Comparison of ENCODE assay signal across 31 cellular contexts in the genomic region with DNA sequence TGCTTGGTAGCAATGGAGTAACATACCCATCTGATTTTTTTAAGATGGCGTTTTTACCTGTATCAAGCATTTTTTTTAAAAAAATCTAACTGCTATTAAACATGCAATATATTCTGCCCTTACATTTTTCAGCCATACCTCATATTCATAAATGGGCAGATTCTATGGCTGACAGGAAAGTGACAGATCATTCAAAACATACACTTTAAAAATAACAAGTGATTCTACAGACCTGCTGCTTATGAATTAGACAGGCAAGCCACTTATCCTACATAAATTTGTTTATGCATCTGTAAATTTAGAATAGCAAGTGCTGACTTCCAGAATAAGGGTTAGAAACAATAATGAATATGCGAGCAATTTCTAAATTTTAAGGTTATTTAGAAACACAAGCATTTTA.
DNase-seq lines count a peak whose midpoint lies in the region; TF ChIP-seq lines count a peak whose summit lies in the region.
"Had no signal": no experiment of that assay in that cellular context is flagged by ENCODE, and none has a peak within 500 bp of the region (broad histone marks: within the 10 kb centered on the region; RNA-seq: fewer than 3 reads in every experiment).

No MANE protein-coding gene starts in this region.

- peaks cover 23% of the 10 kb centered on the region for H3K27me3 Mint-ChIP-seq in mesothelial cell of epicardium (ENCODE audit: low read depth)

- no peak for TF ChIP-seq RAD21 in neural cell (conservative IDR thresholded peaks at IDR 0.05)

- no peak overlapping the region for H3K4me2 ChIP-seq in neural cell (ENCODE audit: low read length)
- no peak overlapping the region for H3K4me2 ChIP-seq in smooth muscle cell
- H3K4me2 ChIP-seq: A549; BLaER1; BLaER1 treated with 17β-estradiol and CSF1 and Interleukin-3, amounts not matched to agents 10 nM and 100 nM had no signal

- no peak for TF ChIP-seq CTCF in neural cell (IDR thresholded peaks at IDR 0.05; ENCODE audit: poor library complexity, severe bottlenecking)
- TF ChIP-seq CTCF in smooth muscle cell (IDR thresholded peaks at IDR 0.05; ENCODE audit: borderline replicate concordance, insufficient read depth, poor library complexity, severe bottlenecking): no peak
- no peak for TF ChIP-seq CTCF in mesothelial cell of epicardium (IDR thresholded peaks at IDR 0.05; ENCODE audit: unreplicated experiment)

- H3K4me3 Mint-ChIP-seq in mesothelial cell of epicardium: no peak overlapping the region
- H3K4me3 Mint-ChIP-seq: B cell; CD4-positive, alpha-beta memory T cell; CD4-positive, alpha-beta T cell; CD4-positive, CD25-positive, alpha-beta regulatory T cell; CD8-positive, alpha-beta memory T cell; CD8-positive, alpha-beta T cell had no signal

- no peak overlapping the region for H3K4me3 ChIP-seq in neural cell (ENCODE audit: low read length)
- H3K4me3 ChIP-seq in smooth muscle cell: no peak overlapping the region
- H3K4me3 ChIP-seq: A549; BLaER1; BLaER1 treated with 17β-estradiol and CSF1 and Interleukin-3, amounts not matched to agents 10 nM and 100 nM had no signal

- H3K4me1 Mint-ChIP-seq in mesothelial cell of epicardium: no peaks in the 10 kb centered on the region
- H3K4me1 Mint-ChIP-seq: B cell; CD14-positive monocyte; CD4-positive, alpha-beta memory T cell; CD4-positive, CD25-positive, alpha-beta regulatory T cell; CD8-positive, alpha-beta memory T cell had no signal

- no peak overlapping the region for H2AFZ ChIP-seq in neural cell (ENCODE audit: low read depth, low read length)
- peak overlapping the region; percentile 42 for H2AFZ ChIP-seq in smooth muscle cell (ENCODE audit: low read depth)

- H3K27ac ChIP-seq in neural cell (ENCODE audit: low read length) (no peak overlapping the region), smooth muscle cell (ENCODE audit: low read depth) (no peak overlapping the region)
- H3K27ac ChIP-seq: 22Rv1; BLaER1; BLaER1 treated with 17β-estradiol and CSF1 and Interleukin-3, amounts not matched to agents 10 nM and 100 nM; C4-2B had no signal

- H3K4me1 ChIP-seq in smooth muscle cell (ENCODE audit: low read depth): no peaks in the 10 kb centered on the region
- H3K4me1 ChIP-seq: BE2C; BLaER1; BLaER1 treated with 17β-estradiol and CSF1 and Interleukin-3, amounts not matched to agents 10 nM and 100 nM; Caco-2 had no signal

- no peaks in the 10 kb centered on the region for H3K27me3 ChIP-seq in neural cell (ENCODE audit: insufficient read depth, low read depth, low read length)
- no peaks in the 10 kb centered on the region for H3K27me3 ChIP-seq in smooth muscle cell (ENCODE audit: low read depth)
- H3K27me3 ChIP-seq: BE2C; BLaER1; BLaER1 treated with 17β-estradiol and CSF1 and Interleukin-3, amounts not matched to agents 10 nM and 100 nM had no signal

- H3K9ac ChIP-seq in neural cell (ENCODE audit: low read length) (no peak overlapping the region), smooth muscle cell (ENCODE audit: low read depth) (no peak overlapping the region)
- H3K9ac ChIP-seq: BLaER1; BLaER1 treated with 17β-estradiol and CSF1 and Interleukin-3, amounts not matched to agents 10 nM and 100 nM had no signal

- H3K36me3 Mint-ChIP-seq in mesothelial cell of epicardium: no peaks in the 10 kb centered on the region
- H3K36me3 Mint-ChIP-seq: CD14-positive monocyte; CD4-positive, alpha-beta memory T cell; CD4-positive, CD25-positive, alpha-beta regulatory T cell; CD8-positive, alpha-beta memory T cell; CD8-positive, alpha-beta T cell had no signal

- 77% methylated on average over 2 of the region's 2 CpGs for WGBS in smooth muscle cell (ENCODE audit: low lambda C conversion rate)

- no peaks in the 10 kb centered on the region for H3F3A ChIP-seq in neural cell (ENCODE audit: insufficient read depth, low read length, poor library complexity, severe bottlenecking)
- no peaks in the 10 kb centered on the region for H3F3A ChIP-seq in smooth muscle cell (ENCODE audit: low read depth)

- no peaks in the 10 kb centered on the region for H3K9me2 ChIP-seq in neural cell (ENCODE audit: insufficient read depth, low read length)

- TF ChIP-seq EP300 in neural cell (conservative IDR thresholded peaks at IDR 0.05; ENCODE audit: poor library complexity, severe bottlenecking): peak; percentile 83

- H4K20me1 ChIP-seq in neural cell (ENCODE audit: insufficient read depth): no peaks in the 10 kb centered on the region
- H4K20me1 ChIP-seq in smooth muscle cell (ENCODE audit: low read depth): no peaks in the 10 kb centered on the region
- H4K20me1 ChIP-seq: BLaER1; BLaER1 treated with 17β-estradiol and CSF1 and Interleukin-3, amounts not matched to agents 10 nM and 100 nM had no signal

- H3K9me3 ChIP-seq in neural cell (ENCODE audit: low read length): no peaks in the 10 kb centered on the region
- no peaks in the 10 kb centered on the region for H3K9me3 ChIP-seq in smooth muscle cell (replicated peaks; ENCODE audit: low read depth)
- H3K9me3 ChIP-seq: A549; BE2C; BLaER1; BLaER1 treated with 17β-estradiol and CSF1 and Interleukin-3, amounts not matched to agents 10 nM and 100 nM; Caco-2 had no signal

- H3K36me3 ChIP-seq in neural cell (ENCODE audit: insufficient read depth, low read length): no peaks in the 10 kb centered on the region
- no peaks in the 10 kb centered on the region for H3K36me3 ChIP-seq in smooth muscle cell (ENCODE audit: low read depth)
- H3K36me3 ChIP-seq: BE2C; BLaER1; BLaER1 treated with 17β-estradiol and CSF1 and Interleukin-3, amounts not matched to agents 10 nM and 100 nM had no signal

- no peak overlapping the region for H3K27ac Mint-ChIP-seq in mesothelial cell of epicardium
- H3K27ac Mint-ChIP-seq: B cell; CD14-positive monocyte; CD4-positive, alpha-beta memory T cell; CD4-positive, alpha-beta T cell; CD4-positive, CD25-positive, alpha-beta regulatory T cell; CD8-positive, alpha-beta memory T cell; CD8-positive, alpha-beta T cell had no signal

- H3K9me3 Mint-ChIP-seq in mesothelial cell of epicardium: no peaks in the 10 kb centered on the region
- H3K9me3 Mint-ChIP-seq: CD4-positive, alpha-beta T cell; CD8-positive, alpha-beta memory T cell; CD8-positive, alpha-beta T cell had no signal

- DNase-seq in smooth muscle cell (lab: John Stamatoyannopoulos, UW; ENCODE audit: unreplicated experiment) (no peak), mesothelial cell of epicardium (ENCODE audit: low spot score in 2 of 2, unreplicated experiment in 2 of 2) (no peak)
- DNase-seq in activated effector memory CD4-positive, alpha-beta T cell treated with anti-CD3 and anti-CD28 coated beads, Interleukin-2, amount 50 U/mL, for 16 hours: no peak
- DNase-seq: 8988T; ACHN; AML-193; BE2C; C1 segment of cervical spinal cord; Caco-2; Calu3; CD4-positive, alpha-beta memory T cell; CD4-positive, alpha-beta T cell; CD4-positive, CD25-positive, alpha-beta regulatory T cell; CD8-positive, alpha-beta memory T cell; CD8-positive, alpha-beta T cell; COR-L47; DMS 273 treated with DMSO at 0.1 percent for 48 hours; DMS153; DMS53; DMS79; DMS79 treated with DMSO at 0.1 percent for 48 hours; DND-41; EL had no signal

- H3K79me2 ChIP-seq in neural cell (replicated peaks; ENCODE audit: insufficient read depth, low read length) (no peaks in the 10 kb centered on the region), smooth muscle cell (ENCODE audit: low read depth) (no peaks in the 10 kb centered on the region)

TF ChIP-seq in neural cell, 6 proteins besides CTCF, POLR2A, EP300 and RAD21:
- TF ChIP-seq POLR2AphosphoS5 (IDR thresholded peaks at IDR 0.05) (peak; percentile 61), TAF1 (IDR thresholded peaks at IDR 0.05; ENCODE audit: low read depth) (no peak)
